ENCODE assay signal across 14 cellular contexts in genomic region chr7:138864667-138865066, GRCh38.
DNase-seq lines count a peak whose midpoint lies in the region; ATAC-seq, FAIRE-seq and TF ChIP-seq lines count a peak whose summit lies in the region.
"Had no signal": no experiment of that assay in that cellular context is flagged by ENCODE, and none has a peak within 500 bp of the region (broad histone marks: within the 10 kb centered on the region; RNA-seq: fewer than 3 reads in every experiment).

No MANE protein-coding gene starts in this region.

- TF ChIP-seq CTCF in AG04449 (IDR thresholded peaks at IDR 0.05; ENCODE audit: insufficient read depth, low read length, missing control alignments) = no peak
- no peak for TF ChIP-seq CTCF in fibroblast of mammary gland (conservative IDR thresholded peaks at IDR 0.05; ENCODE audit: control insufficient read depth, insufficient read depth, low read depth, low read length)

- H3K36me3 Mint-ChIP-seq in activated T-helper 1 cell treated with anti-CD3 and anti-CD28 coated beads, Interleukin-12 subunit alpha, Interleukin-12 subunit beta, Interleukin-2, Interleukin-4 antibody, amounts not matched to agents 30 ng/mL and 10 ng/mL and 1 ng/mL, durations not matched to agents 14 hours and 24 hours and 36 hours (ENCODE audit: low read depth) = no peaks in the 10 kb centered on the region

- no peak overlapping the region for H3K27ac Mint-ChIP-seq in activated T-helper 1 cell treated with anti-CD3 and anti-CD28 coated beads, Interleukin-12 subunit alpha, Interleukin-12 subunit beta, Interleukin-2, Interleukin-4 antibody, amounts not matched to agents 30 ng/mL and 10 ng/mL and 1 ng/mL, durations not matched to agents 14 hours and 24 hours and 36 hours
- H3K27ac Mint-ChIP-seq: activated CD8-positive, alpha-beta T cell treated with anti-CD3 and anti-CD28 coated beads for 36 hours had no signal

- H3K4me3 Mint-ChIP-seq in activated T-helper 1 cell treated with anti-CD3 and anti-CD28 coated beads, Interleukin-12 subunit alpha, Interleukin-12 subunit beta, Interleukin-2, Interleukin-4 antibody, amounts not matched to agents 30 ng/mL and 10 ng/mL and 1 ng/mL, durations not matched to agents 14 hours and 24 hours and 36 hours = no peak overlapping the region
- H3K4me3 Mint-ChIP-seq: activated CD8-positive, alpha-beta T cell treated with anti-CD3 and anti-CD28 coated beads for 36 hours; brain had no signal

- H3K4me3 ChIP-seq in AG04449 (ENCODE audit: low read depth, low read length) (no peak overlapping the region), fibroblast of mammary gland (ENCODE audit: control insufficient read depth, low read depth, low read length) (no peak overlapping the region)
- H3K4me3 ChIP-seq: gastroesophageal sphincter had no signal

- FAIRE-seq in RCC 7860 (lab: Jason Lieb, UNC) = peak; percentile 83
- FAIRE-seq: GM18507 had no signal

- no peak for ATAC-seq in GM21381 (IDR thresholded peaks at IDR 0.05; ENCODE audit: unreplicated experiment)
- ATAC-seq: activated CD8-positive, alpha-beta T cell treated with anti-CD3 and anti-CD28 coated beads for 36 hours; gastroesophageal sphincter had no signal

- H3K27me3 Mint-ChIP-seq in activated T-helper 1 cell treated with anti-CD3 and anti-CD28 coated beads, Interleukin-12 subunit alpha, Interleukin-12 subunit beta, Interleukin-2, Interleukin-4 antibody, amounts not matched to agents 30 ng/mL and 10 ng/mL and 1 ng/mL, durations not matched to agents 14 hours and 24 hours and 36 hours (ENCODE audit: insufficient read depth) = peaks cover 5% of the 10 kb centered on the region
- H3K27me3 Mint-ChIP-seq: activated CD8-positive, alpha-beta T cell treated with anti-CD3 and anti-CD28 coated beads for 36 hours; brain had no signal

- POLR2A ChIA-PET in AG04449 (lab: Yijun Ruan, JAX) = no interaction called here

- intact Hi-C loops in activated T-helper 1 cell treated with anti-CD3 and anti-CD28 coated beads, Interleukin-12 subunit alpha, Interleukin-12 subunit beta, Interleukin-2, Interleukin-4 antibody, amounts not matched to agents 30 ng/mL and 10 ng/mL and 1 ng/mL, durations not matched to agents 14 hours and 24 hours and 36 hours (cut with micrococcal nuclease) = loop anchor here (5.0 to 10.0 kb wide), 2 partner anchors 237 to 960 kb away; no protein-coding TSS in a partner anchor

- H3K4me1 Mint-ChIP-seq in activated T-helper 1 cell treated with anti-CD3 and anti-CD28 coated beads, Interleukin-12 subunit alpha, Interleukin-12 subunit beta, Interleukin-2, Interleukin-4 antibody, amounts not matched to agents 30 ng/mL and 10 ng/mL and 1 ng/mL, durations not matched to agents 14 hours and 24 hours and 36 hours (ENCODE audit: low read depth) = peaks cover 24% of the 10 kb centered on the region
- H3K4me1 Mint-ChIP-seq: brain had no signal

- DNase-seq in AG04449 (ENCODE audit: low read depth, low spot score) (peak; percentile 44), GM04504 (ENCODE audit: low read depth) (peak; percentile 66), RCC 7860 (ENCODE audit: low spot score) (peak; percentile 83), fibroblast of mammary gland (ENCODE audit: low read depth) (peak; percentile 92)
- no peak for DNase-seq in activated T-helper 1 cell treated with anti-CD3 and anti-CD28 coated beads, Interleukin-12 subunit alpha, Interleukin-12 subunit beta, Interleukin-2, Interleukin-4 antibody, amounts not matched to agents 30 ng/mL and 10 ng/mL and 1 ng/mL, durations not matched to agents 14 hours and 24 hours and 36 hours (ENCODE audit: low spot score)
- DNase-seq in stimulated activated CD4-positive, alpha-beta T cell treated with anti-CD3 and anti-CD28 coated beads, Interleukin-15, amount 100 ng/mL, for 24 hours = no peak
- no peak for DNase-seq in stimulated activated CD4-positive, alpha-beta T cell treated with anti-CD3 and anti-CD28 coated beads, Interleukin-2, amount 100 ng/mL, for 48 hours
- DNase-seq: activated CD8-positive, alpha-beta T cell treated with anti-CD3 and anti-CD28 coated beads for 36 hours; NCI-H2081; Right ventricle myocardium superior had no signal

- CTCF ChIA-PET in AG04449 (lab: Yijun Ruan, JAX) = interaction anchor here (1.4 kb wide), 1 partner anchor 22 kb away, joined by 5 read pairs; no protein-coding TSS in a partner anchor

- H3K9me3 Mint-ChIP-seq in activated T-helper 1 cell treated with anti-CD3 and anti-CD28 coated beads, Interleukin-12 subunit alpha, Interleukin-12 subunit beta, Interleukin-2, Interleukin-4 antibody, amounts not matched to agents 30 ng/mL and 10 ng/mL and 1 ng/mL, durations not matched to agents 14 hours and 24 hours and 36 hours = no peaks in the 10 kb centered on the region
- H3K9me3 Mint-ChIP-seq: activated CD8-positive, alpha-beta T cell treated with anti-CD3 and anti-CD28 coated beads for 36 hours had no signal

Comparison
In these comparisons a context has a peak if more than half of its experiments do, and no peak if none do; other contexts are left out.
1. DNase-seq: peak in AG04449 (single experiment), GM04504 (single experiment), RCC 7860 (single experiment) and fibroblast of mammary gland (single experiment); none in activated T-helper 1 cell treated with anti-CD3 and anti-CD28 coated beads, Interleukin-12 subunit alpha, Interleukin-12 subunit beta, Interleukin-2, Interleukin-4 antibody, amounts not matched to agents 30 ng/mL and 10 ng/mL and 1 ng/mL, durations not matched to agents 14 hours and 24 hours and 36 hours (single experiment), stimulated activated CD4-positive, alpha-beta T cell treated with anti-CD3 and anti-CD28 coated beads, Interleukin-15, amount 100 ng/mL, for 24 hours (single experiment) and stimulated activated CD4-positive, alpha-beta T cell treated with anti-CD3 and anti-CD28 coated beads, Interleukin-2, amount 100 ng/mL, for 48 hours (0 of 2).